Comparison of ENCODE assay signal across 15 cellular contexts in genomic region chr7:47266799-47267198, GRCh38.
DNase-seq lines count a peak whose midpoint lies in the region; ATAC-seq, FAIRE-seq and TF ChIP-seq lines count a peak whose summit lies in the region.
"Had no signal": no experiment of that assay in that cellular context is flagged by ENCODE, and none has a peak within 500 bp of the region (broad histone marks: within the 10 kb centered on the region; RNA-seq: fewer than 3 reads in every experiment).

No MANE protein-coding gene starts in this region.

- H3K36me3 Mint-ChIP-seq in astrocyte (ENCODE audit: low read depth, unreplicated experiment) (peaks cover 2% of the 10 kb centered on the region), immature natural killer cell (no peaks in the 10 kb centered on the region)
- H3K36me3 Mint-ChIP-seq: CD8-positive, alpha-beta memory T cell had no signal

- peaks cover 2% of the 10 kb centered on the region for H3K4me1 ChIP-seq in astrocyte (ENCODE audit: insufficient read depth, low read length)
- H3K4me1 ChIP-seq in kidney (ENCODE audit: control insufficient read depth in 1 of 2, insufficient read depth in 1 of 2, low read depth in 1 of 2, low read length in 2 of 2): peaks cover 5 to 6% of the 10 kb centered on the region in 2 donors

- H3K4me1 Mint-ChIP-seq in astrocyte (ENCODE audit: low read depth, unreplicated experiment) (peaks cover 25% of the 10 kb centered on the region), immature natural killer cell (no peaks in the 10 kb centered on the region)
- H3K4me1 Mint-ChIP-seq: CD8-positive, alpha-beta memory T cell had no signal

- ATAC-seq in sciatic nerve (peak; percentile 53), HG03521 (IDR thresholded peaks at IDR 0.05; ENCODE audit: unreplicated experiment) (no peak)

- no peaks in the 10 kb centered on the region for H3K27me3 Mint-ChIP-seq in astrocyte (ENCODE audit: low read depth, unreplicated experiment)
- peaks cover 0 to 2% (median under 1%) of the 10 kb centered on the region in 3 donors for H3K27me3 Mint-ChIP-seq in immature natural killer cell (ENCODE audit: low read depth in 3 of 3)
- H3K27me3 Mint-ChIP-seq: CD8-positive, alpha-beta memory T cell had no signal

- FAIRE-seq in astrocyte (lab: Jason Lieb, UNC) (no peak), kidney (lab: Jason Lieb, UNC) (no peak)

- no peaks in the 10 kb centered on the region for H3K36me3 ChIP-seq in astrocyte (ENCODE audit: insufficient read depth, low read length)
- no peaks in the 10 kb centered on the region for H3K36me3 ChIP-seq in kidney (ENCODE audit: control insufficient read depth in 1 of 2, insufficient read depth in 2 of 2, low read length in 2 of 2)

- no peak overlapping the region for H2AFZ ChIP-seq in astrocyte (ENCODE audit: low read depth, low read length)

- no peaks in the 10 kb centered on the region for H4K20me1 ChIP-seq in astrocyte (ENCODE audit: insufficient read depth, low read length)

- no peaks in the 10 kb centered on the region for H3K27me3 ChIP-seq in astrocyte (ENCODE audit: insufficient read depth, low read length)

- peak overlapping the region; percentile 73 for H3K27ac Mint-ChIP-seq in astrocyte (ENCODE audit: unreplicated experiment)
- no peak overlapping the region for H3K27ac Mint-ChIP-seq in immature natural killer cell
- H3K27ac Mint-ChIP-seq: CD8-positive, alpha-beta memory T cell; H9 had no signal

- H3K9me3 Mint-ChIP-seq in astrocyte (ENCODE audit: unreplicated experiment): peaks cover 5% of the 10 kb centered on the region
- peaks cover 0 to under 1% (median 0%) of the 10 kb centered on the region in 6 donors for H3K9me3 Mint-ChIP-seq in immature natural killer cell

- TF ChIP-seq CTCF in astrocyte (IDR thresholded peaks at IDR 0.05; ENCODE audit: insufficient read depth, low read depth, low read length): no peak
- TF ChIP-seq CTCF in kidney (IDR thresholded peaks at IDR 0.05; ENCODE audit: borderline replicate concordance, extremely low read depth, insufficient read depth): no peak

- H3K79me2 ChIP-seq in astrocyte (ENCODE audit: insufficient read depth, low read length): no peaks in the 10 kb centered on the region

- H3K9me3 ChIP-seq in astrocyte (ENCODE audit: insufficient read depth, low read depth, low read length) (no peaks in the 10 kb centered on the region), kidney (ENCODE audit: control insufficient read depth in 1 of 2, low read length in 2 of 2) (no peaks in the 10 kb centered on the region)

- no peak overlapping the region for H3K4me2 ChIP-seq in astrocyte (ENCODE audit: low read length)

- H3K27ac ChIP-seq in astrocyte (ENCODE audit: low read depth, low read length) (no peak overlapping the region), kidney (ENCODE audit: low read depth in 2 of 2, low read length in 2 of 2) (peak overlapping the region; percentile 70 to 85)
- H3K27ac ChIP-seq: SK-N-MC had no signal

- H3K4me3 Mint-ChIP-seq in astrocyte (ENCODE audit: unreplicated experiment): no peak overlapping the region
- no peak overlapping the region for H3K4me3 Mint-ChIP-seq in immature natural killer cell
- H3K4me3 Mint-ChIP-seq: CD8-positive, alpha-beta memory T cell; H9; neural crest cell had no signal

- H3K4me3 ChIP-seq in astrocyte (ENCODE audit: insufficient read depth, low read depth, low read length) (no peak overlapping the region), kidney (ENCODE audit: low read length in 2 of 2) (no peak overlapping the region)
- H3K4me3 ChIP-seq: dorsolateral prefrontal cortex, SK-N-MC had no signal

- intact Hi-C loops in kidney (cut with DNase I) (no loop called here), sciatic nerve (cut with DNase I) (loop anchor here (5.0 to 10.0 kb wide), 2 partner anchors 551 to 708 kb away; partner anchors contain the start of gene HUS1)

- H3K9ac ChIP-seq in astrocyte (ENCODE audit: low read length) (no peak overlapping the region), kidney (ENCODE audit: low read length in 2 of 2) (no peak overlapping the region)

- DNase-seq in ELR (ENCODE audit: low read depth) (peak; percentile 29), astrocyte (ENCODE audit: low read depth) (no peak), kidney (peak; percentile 88), sciatic nerve (ENCODE audit: low spot score) (no peak), immature natural killer cell (no peak), NCI-H1105 treated with DMSO at 0.1 percent for 48 hours (lab: John Stamatoyannopoulos, UW) (no peak), NCI-H2171 treated with DMSO at 0.1 percent for 48 hours (lab: John Stamatoyannopoulos, UW) (no peak)
- DNase-seq: activated naive CD4-positive, alpha-beta T cell treated with anti-CD3 and anti-CD28 coated beads, Interleukin-2, amount 50 U/mL, for 16 hours; NCI-H510A had no signal

Comparison
In these comparisons a context has a peak if more than half of its experiments do, and no peak if none do; other contexts are left out.
1. DNase-seq: peak in ELR (single experiment) and kidney (single experiment); none in astrocyte (single experiment), sciatic nerve (single experiment), immature natural killer cell (0 of 3), NCI-H1105 treated with DMSO at 0.1 percent for 48 hours (single experiment) and NCI-H2171 treated with DMSO at 0.1 percent for 48 hours (single experiment).